8 cellular contexts compared by ENCODE assay signal in genomic region chr9:124617477-124618141, GRCh38.
DNase-seq lines count a peak whose midpoint lies in the region; ATAC-seq and TF ChIP-seq lines count a peak whose summit lies in the region.

No MANE protein-coding gene starts in this region.

- H3K4me3 ChIP-seq in GM06990 (replicated peaks; ENCODE audit: low read depth, low read length) (no peak overlapping the region), RWPE2 (ENCODE audit: severe bottlenecking) (no peak overlapping the region), gastroesophageal sphincter (no peak overlapping the region), tibial nerve (no peak overlapping the region)

- H3K4me1 Mint-ChIP-seq in osteocyte (ENCODE audit: unreplicated experiment), result peaks cover 11% of the 10 kb centered on the region

- H3K27ac ChIP-seq in RWPE2 (ENCODE audit: poor library complexity, severe bottlenecking) (peak overlapping the region; percentile 10), gastroesophageal sphincter (no peak overlapping the region), tibial nerve (no peak overlapping the region)

- H3K36me3 Mint-ChIP-seq in osteocyte (ENCODE audit: unreplicated experiment), result no peaks in the 10 kb centered on the region

- TF ChIP-seq CTCF in GM06990 (IDR thresholded peaks at IDR 0.05; ENCODE audit: insufficient read depth, low read length, poor library complexity, severe bottlenecking), result peak; percentile 92
- peak; percentile 96 for TF ChIP-seq CTCF in RWPE2 (IDR thresholded peaks at IDR 0.05; ENCODE audit: poor library complexity, severe bottlenecking)
- peak; percentile 72 to 89 (median 82) for TF ChIP-seq CTCF in gastroesophageal sphincter (IDR thresholded peaks at IDR 0.05)
- peak; percentile 95 for TF ChIP-seq CTCF in osteocyte (IDR thresholded peaks at IDR 0.05)
- peak; percentile 75 to 88 (median 83) for TF ChIP-seq CTCF in tibial nerve (IDR thresholded peaks at IDR 0.05)

- TF ChIP-seq POLR2A in gastroesophageal sphincter (IDR thresholded peaks at IDR 0.05) (no peak), tibial nerve (IDR thresholded peaks at IDR 0.05) (no peak)

- no peak overlapping the region for H3K27ac Mint-ChIP-seq in osteocyte (ENCODE audit: unreplicated experiment)

- H3K4me1 ChIP-seq in RWPE2 (ENCODE audit: insufficient read depth, poor library complexity, severe bottlenecking) (peaks cover 9% of the 10 kb centered on the region), gastroesophageal sphincter (no peaks in the 10 kb centered on the region), tibial nerve (peaks cover 0 to 14% (median 0%) of the 10 kb centered on the region in 4 donors)

- no peaks in the 10 kb centered on the region for H3K36me3 ChIP-seq in GM06990 (ENCODE audit: control insufficient read depth, insufficient read depth, low read length)
- no peaks in the 10 kb centered on the region for H3K36me3 ChIP-seq in RWPE2 (ENCODE audit: low read depth)
- H3K36me3 ChIP-seq in gastroesophageal sphincter, result no peaks in the 10 kb centered on the region
- no peaks in the 10 kb centered on the region for H3K36me3 ChIP-seq in tibial nerve

- peak; percentile 45 for DNase-seq in GM06990 (ENCODE audit: extremely low read depth, insufficient read length)
- DNase-seq in KG1 (lab: John Stamatoyannopoulos, UW), result peak; percentile 78
- peak; percentile 63 for DNase-seq in RWPE2 (ENCODE audit: low spot score)
- DNase-seq in activated effector memory CD4-positive, alpha-beta T cell treated with anti-CD3 and anti-CD28 coated beads, Interleukin-2, amount 50 U/mL, for 16 hours, result peak; percentile 85
- DNase-seq in osteocyte (ENCODE audit: extremely low spot score, unreplicated experiment), result peak; percentile 92
- DNase-seq in tibial nerve (ENCODE audit: low spot score in 2 of 2), result peak; percentile 65 to 88

- H3K27me3 ChIP-seq in GM06990 (replicated peaks; ENCODE audit: control insufficient read depth, insufficient read depth, low read length) (no peaks in the 10 kb centered on the region), RWPE2 (ENCODE audit: insufficient read depth, poor library complexity, severe bottlenecking) (no peaks in the 10 kb centered on the region), gastroesophageal sphincter (no peaks in the 10 kb centered on the region), tibial nerve (no peaks in the 10 kb centered on the region)

- H3K9me3 Mint-ChIP-seq in osteocyte (ENCODE audit: unreplicated experiment), result no peaks in the 10 kb centered on the region

- H3K27me3 Mint-ChIP-seq in osteocyte (ENCODE audit: unreplicated experiment), result peaks cover 4% of the 10 kb centered on the region

- 0 to 4% methylated on average over 2 to 3 of the region's 3 CpGs for WGBS in gastroesophageal sphincter (ENCODE audit: low coverage in 1 of 2), 2 donors
- whole genome bisulfite sequencing in tibial nerve, 2 donors, result 11 to 24% methylated on average over 3 of the region's 3 CpGs

- ATAC-seq in RWPE2 (ENCODE audit: low read depth) (peak; percentile 94), gastroesophageal sphincter (peak; percentile 58), GM19395 (IDR thresholded peaks at IDR 0.05; ENCODE audit: unreplicated experiment) (no peak)

- no peak overlapping the region for H3K4me3 Mint-ChIP-seq in osteocyte (ENCODE audit: unreplicated experiment)

- TF ChIP-seq EP300 in gastroesophageal sphincter (IDR thresholded peaks at IDR 0.05) (no peak), tibial nerve (IDR thresholded peaks at IDR 0.05) (no peak)

- H3K9me3 ChIP-seq in RWPE2 (ENCODE audit: severe bottlenecking) (no peaks in the 10 kb centered on the region), gastroesophageal sphincter (no peaks in the 10 kb centered on the region), tibial nerve (no peaks in the 10 kb centered on the region)
